In genomic region chr10:58385784-58386112, GRCh38 we compare ENCODE assay signal across 1 cellular context.
TF ChIP-seq lines count a peak whose summit lies in the region.

No MANE protein-coding gene starts in this region.

TF ChIP-seq in HepG2, 621 proteins besides CTCF, POLR2A, EP300 and RAD21 (continued from another document):
- TF ChIP-seq ZKSCAN8 (CRISPR knock-in tag; IDR thresholded peaks at IDR 0.05; ENCODE audit: borderline replicate concordance) (no peak), ZNF615 (CRISPR knock-in tag; IDR thresholded peaks at IDR 0.05; ENCODE audit: borderline replicate concordance) (no peak), E2F1 (CRISPR knock-in tag; IDR thresholded peaks at IDR 0.05) (no peak), NFYC (CRISPR knock-in tag; IDR thresholded peaks at IDR 0.05) (no peak), ZNF367 (CRISPR knock-in tag; IDR thresholded peaks at IDR 0.05; ENCODE audit: borderline replicate concordance) (no peak), SMARCC2 (IDR thresholded peaks at IDR 0.05) (no peak), FOXK1 (CRISPR knock-in tag; IDR thresholded peaks at IDR 0.05; ENCODE audit: borderline replicate concordance, low read depth) (no peak), MED1 (CRISPR knock-in tag; IDR thresholded peaks at IDR 0.05) (no peak; the same call in 1 of the 2 replicates), ZBED4 (CRISPR knock-in tag; IDR thresholded peaks at IDR 0.05; ENCODE audit: borderline replicate concordance) (no peak)
